Comparison of ENCODE assay signal across 19 cellular contexts in genomic region chr10:13376771-13377170, GRCh38. TPM values are rescaled to one million over a fixed set of nuclear protein-coding genes. Genes with fewer than 3 reads are reported as not detected.
DNase-seq lines count a peak whose midpoint lies in the region; ATAC-seq, FAIRE-seq and TF ChIP-seq lines count a peak whose summit lies in the region.
"Had no signal": no experiment of that assay in that cellular context is flagged by ENCODE, and none has a peak within 500 bp of the region (broad histone marks: within the 10 kb centered on the region; RNA-seq: fewer than 3 reads in every experiment).

No MANE protein-coding gene starts in this region.

- TF ChIP-seq CTCF in A549 (IDR thresholded peaks at IDR 0.05) (no peak), Caco-2 (IDR thresholded peaks at IDR 0.05; ENCODE audit: insufficient read depth in 1 of 2, low read depth in 1 of 2, low read length in 1 of 2, severe bottlenecking in 1 of 2, unreplicated experiment in 1 of 2) (no peak), K562 (IDR thresholded peaks at IDR 0.05 in 2 of 3, conservative IDR thresholded peaks at IDR 0.05 in 1 of 3; ENCODE audit: insufficient read depth in 2 of 3, low read depth in 1 of 3, low read length in 3 of 3) (no peak), testis (IDR thresholded peaks at IDR 0.05) (no peak)

- no peaks in the 10 kb centered on the region for H3K36me3 ChIP-seq in Caco-2 (ENCODE audit: control insufficient read depth, insufficient read depth, low read length)
- H3K36me3 ChIP-seq in K562 (ENCODE audit: control insufficient read depth, insufficient read depth, low read length): no peaks in the 10 kb centered on the region
- no peaks in the 10 kb centered on the region for H3K36me3 ChIP-seq in testis (ENCODE audit: low read depth, missing control alignments)
- H3K36me3 ChIP-seq: BLaER1 had no signal

- H3K27me3 ChIP-seq in Caco-2 (replicated peaks; ENCODE audit: control insufficient read depth, insufficient read depth, low read length) (no peaks in the 10 kb centered on the region), K562 (ENCODE audit: control insufficient read depth in 2 of 2, insufficient read depth in 2 of 2, low read length in 2 of 2) (no peaks in the 10 kb centered on the region), testis (no peaks in the 10 kb centered on the region)
- H3K27me3 ChIP-seq: BLaER1 had no signal

- TF ChIP-seq RAD21 in A549 (conservative IDR thresholded peaks at IDR 0.05 in 1 of 2, IDR thresholded peaks at IDR 0.05 in 1 of 2) (no peak), K562 (CRISPR knock-in tag; conservative IDR thresholded peaks at IDR 0.05 in 1 of 2, IDR thresholded peaks at IDR 0.05 in 1 of 2) (no peak)

- H3K9me3 Mint-ChIP-seq in Caco-2 (ENCODE audit: unreplicated experiment): no peaks in the 10 kb centered on the region
- H3K9me3 Mint-ChIP-seq: CD8-positive, alpha-beta T cell had no signal

- peak overlapping the region; percentile 55 for H3K4me3 Mint-ChIP-seq in Caco-2 (ENCODE audit: unreplicated experiment)
- H3K4me3 Mint-ChIP-seq: B cell; CD4-positive, CD25-positive, alpha-beta regulatory T cell; CD8-positive, alpha-beta T cell; H9 had no signal

- TF ChIP-seq EP300 in A549 (IDR thresholded peaks at IDR 0.05): no peak
- no peak for TF ChIP-seq EP300 in K562 (IDR thresholded peaks at IDR 0.05; ENCODE audit: low read length)

- no peaks in the 10 kb centered on the region for H3K27me3 Mint-ChIP-seq in Caco-2 (ENCODE audit: insufficient read depth, unreplicated experiment)

- in situ Hi-C loops in K562 (cut with MboI): loop anchor here (10.0 kb wide), 1 partner anchor 138 kb away; no protein-coding TSS in a partner anchor

- 0 out of 2 replicates have a peak overlapping the region, but pooled peaks have one; percentile 3 for H2AFZ ChIP-seq in K562 (ENCODE audit: low read depth, low read length)

- no peaks in the 10 kb centered on the region for H4K20me1 ChIP-seq in K562 (replicated peaks; ENCODE audit: control insufficient read depth, insufficient read depth, low read length)
- H4K20me1 ChIP-seq: BLaER1 had no signal

- no peak overlapping the region for H3K9ac ChIP-seq in K562 (ENCODE audit: insufficient read depth in 1 of 2, low read depth in 2 of 2, low read length in 2 of 2)
- H3K9ac ChIP-seq: BLaER1 had no signal

- peaks cover under 1% of the 10 kb centered on the region for H3K9me1 ChIP-seq in K562 (ENCODE audit: control insufficient read depth, insufficient read depth, low read length)

- no peak overlapping the region for H3K4me3 ChIP-seq in A549
- H3K4me3 ChIP-seq in Caco-2 (ENCODE audit: low read depth, low read length): no peak overlapping the region
- H3K4me3 ChIP-seq in K562: no peak overlapping the region
- no peak overlapping the region for H3K4me3 ChIP-seq in testis
- H3K4me3 ChIP-seq: BLaER1 had no signal

- intact Hi-C loops in Caco-2 (cut with micrococcal nuclease; ENCODE audit: unreplicated experiment) (no loop called here), K562 (cut with micrococcal nuclease) (no loop called here), testis (cut with DNase I; ENCODE audit: low total_unique reads) (no loop called here)

- H3K4me2 ChIP-seq in A549: no peak overlapping the region
- H3K4me2 ChIP-seq in K562 (ENCODE audit: insufficient read depth, low read length): no peak overlapping the region
- H3K4me2 ChIP-seq: BLaER1 had no signal

- ATAC-seq in A549 (no peak), K562 (no peak), HG03520 (IDR thresholded peaks at IDR 0.05; ENCODE audit: unreplicated experiment) (no peak)
- ATAC-seq: CD8-positive, alpha-beta T cell; HCT116 had no signal

- H3K27ac ChIP-seq in A549 (no peak overlapping the region), K562 (ENCODE audit: extremely low read depth, low read depth, low read length) (no peak overlapping the region), testis (no peak overlapping the region)
- H3K27ac ChIP-seq: BLaER1, C4-2B had no signal

- peak overlapping the region; percentile 58 for H3K27ac Mint-ChIP-seq in Caco-2 (ENCODE audit: unreplicated experiment)
- H3K27ac Mint-ChIP-seq: B cell; CD4-positive, CD25-positive, alpha-beta regulatory T cell; CD8-positive, alpha-beta T cell had no signal

- POLR2A ChIA-PET in A549 (lab: Yijun Ruan, JAX) (no interaction called here), Caco-2 (lab: Charles Lee) (interaction anchor here (0.7 to 1.3 kb wide), 3 partner anchors 11 to 75 kb away, joined by 3 to 4 read pairs (median 3); no protein-coding TSS in a partner anchor), K562 (lab: Yijun Ruan, JAX) (interaction anchor here (1.0 to 1.2 kb wide), 3 partner anchors 8 to 400 kb away, joined by 3 to 5 read pairs (median 4); no protein-coding TSS in a partner anchor)

- H3K36me3 Mint-ChIP-seq in Caco-2 (ENCODE audit: insufficient read depth, unreplicated experiment): no peaks in the 10 kb centered on the region
- H3K36me3 Mint-ChIP-seq: CD4-positive, CD25-positive, alpha-beta regulatory T cell; CD8-positive, alpha-beta T cell had no signal

- H3K4me1 Mint-ChIP-seq in Caco-2 (ENCODE audit: low read depth, unreplicated experiment): peaks cover 18% of the 10 kb centered on the region
- H3K4me1 Mint-ChIP-seq: B cell had no signal

- H3K9me3 ChIP-seq in A549: no peaks in the 10 kb centered on the region
- no peaks in the 10 kb centered on the region for H3K9me3 ChIP-seq in Caco-2
- no peaks in the 10 kb centered on the region; the same call in 1 of the 2 replicates for H3K9me3 ChIP-seq in K562 (replicated peaks; ENCODE audit: control insufficient read depth, insufficient read depth, low read depth, low read length)
- no peaks in the 10 kb centered on the region for H3K9me3 ChIP-seq in testis

- no peak for TF ChIP-seq POLR2A in A549 (IDR thresholded peaks at IDR 0.05; ENCODE audit: low read length)
- TF ChIP-seq POLR2A in K562 (conservative IDR thresholded peaks at IDR 0.05): no peak
- no peak for TF ChIP-seq POLR2A in testis (IDR thresholded peaks at IDR 0.05)

- DNase-seq in A549 (ENCODE audit: low read depth in 1 of 2, low spot score in 1 of 2) (no peak), Caco-2 (peak in 1 of 2 experiments; percentile 46), K562 (ENCODE audit: extremely low read depth in 1 of 4, low spot score in 3 of 4) (no peak), left kidney (ENCODE audit: low read depth, low spot score) (peak; percentile 75), NCI-H2196 treated with DMSO at 0.1 percent for 48 hours (lab: John Stamatoyannopoulos, UW; ENCODE audit: unreplicated experiment) (no peak), testis (no peak), NK-92 (lab: John Stamatoyannopoulos, UW; ENCODE audit: unreplicated experiment) (no peak)
- DNase-seq: CD4-positive, CD25-positive, alpha-beta regulatory T cell; CD8-positive, alpha-beta T cell; DMS53; DMS79 treated with DMSO at 0.1 percent for 48 hours; H9 had no signal

- H3K4me1 ChIP-seq in A549 (no peaks in the 10 kb centered on the region), Caco-2 (peaks cover 11% of the 10 kb centered on the region), K562 (replicated peaks in 1 of 2; ENCODE audit: control insufficient read depth in 2 of 2, insufficient read depth in 2 of 2, low read length in 2 of 2) (peaks cover 0 to under 1% of the 10 kb centered on the region in 2 experiments; a peak in 2 of 5 replicates), testis (no peaks in the 10 kb centered on the region)
- H3K4me1 ChIP-seq: BLaER1 had no signal

- BruUV-seq in Caco-2 (replicated peaks; lab: Mats Ljungman, UMichigan): no TSS peak
- no TSS peak for BruUV-seq in K562 (replicated peaks; lab: Mats Ljungman, UMichigan)

- no peaks in the 10 kb centered on the region for H3K79me2 ChIP-seq in K562 (ENCODE audit: control insufficient read depth, insufficient read depth, low read length)

- WGBS in A549 (ENCODE audit: missing lambda C conversion rate): 80% methylated on average over 6 of the region's 6 CpGs
- WGBS in K562 (ENCODE audit: insufficient coverage, low coverage, missing lambda C conversion rate): 56% methylated on average over 6 of the region's 6 CpGs
- 73 to 78% methylated on average over 6 of the region's 6 CpGs for WGBS in testis, 2 donors

- CTCF ChIA-PET in A549 (lab: Yijun Ruan, JAX): interaction anchor here (0.7 to 4.9 kb wide), 7 partner anchors 8 to 336 kb away, joined by 3 to 31 read pairs (median 4); no protein-coding TSS in a partner anchor
- CTCF ChIA-PET in Caco-2 (lab: Charles Lee): interaction anchor here (0.5 to 2.5 kb wide), 9 partner anchors 8 to 361 kb away, joined by 3 to 35 read pairs (median 5); no protein-coding TSS in a partner anchor
- CTCF ChIA-PET in K562 (lab: Yijun Ruan, JAX; ENCODE audit: low intra/inter-chr PET ratio): no interaction called here

- FAIRE-seq in A549 (lab: Jason Lieb, UNC) (no peak), K562 (lab: Jason Lieb, UNC) (no peak)
- FAIRE-seq: D721Med, GM12892 had no signal

TF ChIP-seq in A549, 52 proteins besides CTCF, POLR2A, EP300 and RAD21 (continues in another document):
- TF ChIP-seq CHD4 (IDR thresholded peaks at IDR 0.05; ENCODE audit: borderline replicate concordance): no peak

RNA-seq across cellular contexts. Expression of gene SEPHS1, which starts 28.7 kb away (rescaled TPM):
- 114 and 124 TPM in 2 replicates for polyA plus RNA-seq in A549 (2011; rRNA removed)
- 57.6 and 66.5 TPM in 2 replicates for polyA plus RNA-seq in A549 (2012; cell fraction: cytosol; rRNA removed)
- polyA plus RNA-seq in A549 (2012; cell fraction: nucleus; rRNA removed): 33.8 and 43.2 TPM in 2 replicates
- 71.4 to 82.5 TPM (median 78.6 TPM) in 3 replicates for polyA plus RNA-seq in A549 (2017; fragmentation: RNase III; extraction: RNeasy Plus Mini Kit Qiagen cat#74134 plus additional on column Dnase treatment)
- 72.6 and 85.9 TPM in 2 replicates for polyA minus RNA-seq in A549 (2011; rRNA and poly(A)+ RNA removed)
- 129 and 139 TPM in 2 replicates for total RNA-seq in Caco-2 (2022)
- total RNA-seq in K562 (2011; cell fraction: chromatin; rRNA removed; ENCODE audit: low replicate concordance): 23.7 and 27.5 TPM in 2 replicates
- total RNA-seq in K562 (2011; cell fraction: nucleolus; rRNA removed): 15.1 and 22.0 TPM in 2 replicates
- 25.2 and 36.9 TPM in 2 replicates for total RNA-seq in K562 (2011; cell fraction: nucleoplasm; rRNA removed)
- total RNA-seq in K562 (2014; rRNA removed): 35.5 and 35.7 TPM in 2 replicates
- 41.8 and 51.1 TPM in 2 replicates for total RNA-seq in K562 (2014; rRNA removed; fragmentation: Illumina TruSeq; extraction: Trizol)
- 40.9 TPM in 2 replicates for total RNA-seq in K562 (2015; rRNA removed; fragmentation: Illumina TruSeq; extraction: Trizol)
- 39.9 and 45.3 TPM in 2 replicates for total RNA-seq in K562 (2021)
- polyA plus RNA-seq in K562 (2011; rRNA removed): 63.4 and 82.8 TPM in 2 replicates
- 32.9 and 42.2 TPM in 2 replicates for polyA plus RNA-seq in K562 (2011; cell fraction: cytosol; rRNA removed)
- polyA plus RNA-seq in K562 (2011; cell fraction: nucleus; rRNA removed): 29.2 and 32.9 TPM in 2 replicates
- 30.0 and 41.3 TPM in 2 replicates for polyA plus RNA-seq in K562 (2012)
- polyA plus RNA-seq in K562 (2014; fragmentation: Illumina TruSeq; extraction: Trizol): 79.9 and 83.2 TPM in 2 replicates
- polyA plus RNA-seq in K562 (2014; fragmentation: Nextera tagmentation; extraction: Ambion mirVana): 10 to 100 TPM; 14.7 to 15.9 TPM
- polyA plus RNA-seq in K562 (2014; rRNA removed): 48.3 and 48.5 TPM in 2 replicates
- polyA minus RNA-seq in K562 (2011; rRNA and poly(A)+ RNA removed): 91.6 and 99.5 TPM in 2 replicates
- polyA minus RNA-seq in K562 (2011; cell fraction: cytosol; rRNA and poly(A)+ RNA removed): 38.2 and 38.6 TPM in 2 replicates
- 6.6 and 14.6 TPM in 2 replicates for polyA minus RNA-seq in K562 (2011; cell fraction: nucleus; rRNA and poly(A)+ RNA removed)
- 10 to 100 TPM; 31.1 to 41.7 TPM for total RNA-seq in testis
- 48.3 TPM for polyA plus RNA-seq in testis (ENCODE audit: insufficient read depth, low read depth, low replicate concordance)

Comparison
In these comparisons a context has a peak if more than half of its experiments do, and no peak if none do; other contexts are left out.
1. Of the 35 proteins assayed by ChIP-seq in both K562 and A549: peak only in K562: none; only in A549: MAFK; in both: none; in neither: 34.